In the genomic region with DNA sequence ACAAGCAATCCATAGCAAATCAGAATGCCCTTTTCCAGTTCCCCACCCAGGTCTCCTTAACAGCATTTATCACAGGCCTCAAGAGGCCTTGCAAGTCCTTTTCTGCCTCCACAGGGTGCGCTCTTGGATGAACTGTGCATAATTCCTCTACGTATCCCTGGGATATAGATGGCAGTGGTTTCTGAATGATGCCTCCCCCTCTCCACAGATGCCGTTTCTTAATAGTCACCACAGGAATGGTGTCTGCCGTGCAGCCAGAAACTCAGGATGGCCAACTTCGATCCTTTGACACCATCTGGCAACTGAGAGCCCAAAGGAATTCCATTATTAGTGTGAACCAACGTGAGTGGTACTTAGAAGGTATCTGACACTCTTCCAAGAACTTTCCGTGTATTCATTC, we compare ENCODE assay signal across 28 cellular contexts. TPM values are rescaled to one million over a fixed set of nuclear protein-coding genes. Genes with fewer than 3 reads are reported as not detected.
DNase-seq lines count a peak whose midpoint lies in the region; ATAC-seq and TF ChIP-seq lines count a peak whose summit lies in the region.
"Had no signal": no experiment of that assay in that cellular context is flagged by ENCODE, and none has a peak within 500 bp of the region (broad histone marks: within the 10 kb centered on the region; RNA-seq: fewer than 3 reads in every experiment).

No MANE protein-coding gene starts in this region.

- no peaks in the 10 kb centered on the region for H3K27me3 ChIP-seq in brain microvascular endothelial cell (replicated peaks)
- H3K27me3 ChIP-seq: BLaER1 treated with 17β-estradiol and CSF1 and Interleukin-3, amounts not matched to agents 10 nM and 100 nM; Peyer's patch had no signal

- no peaks in the 10 kb centered on the region for H3K36me3 ChIP-seq in brain microvascular endothelial cell (replicated peaks)
- H3K36me3 ChIP-seq: Peyer's patch had no signal

- no peaks in the 10 kb centered on the region for H3K27me3 Mint-ChIP-seq in stimulated activated naive B cell treated with anti-CD40 and anti-IgM and Interleukin-4, amounts not matched to agents 10 μg/mL and 1 μg/mL and 100 μg/mL, for 72 hours
- H3K27me3 Mint-ChIP-seq: CD4-positive, alpha-beta memory T cell; IgD-negative memory B cell had no signal

- no peak for ATAC-seq in stimulated activated naive B cell treated with anti-CD40 and anti-IgM and Interleukin-4, amounts not matched to agents 10 μg/mL and 1 μg/mL and 100 μg/mL, for 72 hours (replicated peaks)

- TF ChIP-seq CTCF in 22Rv1 (IDR thresholded peaks at IDR 0.05), result 0 out of 2 replicates have a peak, but pooled peaks have one; percentile 4
- peak; percentile 12 for TF ChIP-seq CTCF in brain microvascular endothelial cell (IDR thresholded peaks at IDR 0.05; ENCODE audit: low read depth, low read length, missing control alignments)

- in situ Hi-C loops in brain microvascular endothelial cell (cut with HindIII; ENCODE audit: low pct_ligation_motif_present, low sequenced_read_pairs), result no loop called here

- H3K9me3 Mint-ChIP-seq in stimulated activated naive B cell treated with anti-CD40 and anti-IgM and Interleukin-4, amounts not matched to agents 10 μg/mL and 1 μg/mL and 100 μg/mL, for 72 hours, result no peaks in the 10 kb centered on the region
- H3K9me3 Mint-ChIP-seq: IgD-negative memory B cell had no signal

- peaks cover 9 to 24% of the 10 kb centered on the region in 2 donors for H3K36me3 Mint-ChIP-seq in stimulated activated naive B cell treated with anti-CD40 and anti-IgM and Interleukin-4, amounts not matched to agents 10 μg/mL and 1 μg/mL and 100 μg/mL, for 72 hours

- H3K4me3 ChIP-seq in brain microvascular endothelial cell (ENCODE audit: low read depth, low read length), result no peak overlapping the region
- H3K4me3 ChIP-seq: BLaER1 treated with 17β-estradiol and CSF1 and Interleukin-3, amounts not matched to agents 10 nM and 100 nM; GM23248; Peyer's patch had no signal

- H3K27ac ChIP-seq in 22Rv1 (no peak overlapping the region), brain microvascular endothelial cell (no peak overlapping the region)
- H3K27ac ChIP-seq: BLaER1 treated with 17β-estradiol and CSF1 and Interleukin-3, amounts not matched to agents 10 nM and 100 nM; GM23248; HL-60; KMS-11; Peyer's patch had no signal

- no peak overlapping the region for H3K4me3 Mint-ChIP-seq in stimulated activated naive B cell treated with anti-CD40 and anti-IgM and Interleukin-4, amounts not matched to agents 10 μg/mL and 1 μg/mL and 100 μg/mL, for 72 hours
- H3K4me3 Mint-ChIP-seq: CD4-positive, alpha-beta memory T cell; IgD-negative memory B cell had no signal

- H3K4me1 Mint-ChIP-seq in stimulated activated naive B cell treated with anti-CD40 and anti-IgM and Interleukin-4, amounts not matched to agents 10 μg/mL and 1 μg/mL and 100 μg/mL, for 72 hours, result peaks cover 34 to 35% of the 10 kb centered on the region in 2 donors

- DNase-seq in RPMI7951 (ENCODE audit: low read depth), result peak; percentile 13
- DNase-seq in brain microvascular endothelial cell, result no peak
- DNase-seq in stimulated activated naive B cell treated with anti-CD40 and anti-IgM and Interleukin-4, amounts not matched to agents 10 μg/mL and 1 μg/mL and 100 μg/mL, for 72 hours, result no peak
- no peak for DNase-seq in NCI-H187 treated with DMSO at 0.1 percent for 48 hours (lab: John Stamatoyannopoulos, UW)
- DNase-seq in anterior cingulate cortex (lab: John Stamatoyannopoulos, UW), result no peak
- no peak for DNase-seq in NK-92 treated with Interleukin-12 subunit alpha and Interleukin-12 subunit beta, amount 100 ng/mL, for 24 hours (lab: John Stamatoyannopoulos, UW)
- DNase-seq: AML-193; CD4-positive, alpha-beta memory T cell; COR-L47; DMS79; GDM1; GM23248; H7; NCI-H1048; NCI-H1417; NCI-H1694; NCI-H2081; NCI-H2227 treated with DMSO at 0.1 percent for 48 hours; NCI-H510A; NCI-H69; Peyer's patch; SIG-M5; SK-N-SH had no signal

- H3K27ac Mint-ChIP-seq in stimulated activated naive B cell treated with anti-CD40 and anti-IgM and Interleukin-4, amounts not matched to agents 10 μg/mL and 1 μg/mL and 100 μg/mL, for 72 hours, result peak overlapping the region; percentile 31
- H3K27ac Mint-ChIP-seq: IgD-negative memory B cell had no signal

RNA-seq across cellular contexts. Expression of gene JAZF1, which starts 43.1 kb away (rescaled TPM):
- total RNA-seq in RPMI7951 (2014; rRNA removed; shearing (Covaris generic)), result 9.1 and 11.3 TPM in 2 replicates
